In genomic region chr2:217804786-217805678, GRCh38 we compare ENCODE assay signal across 12 cellular contexts.
DNase-seq lines count a peak whose midpoint lies in the region; ATAC-seq, FAIRE-seq and TF ChIP-seq lines count a peak whose summit lies in the region.
"Had no signal": no experiment of that assay in that cellular context is flagged by ENCODE, and none has a peak within 500 bp of the region (broad histone marks: within the 10 kb centered on the region; RNA-seq: fewer than 3 reads in every experiment).

No MANE protein-coding gene starts in this region.

- H3K27ac Mint-ChIP-seq in H9 = no peak overlapping the region; a peak in 1 of 7 replicates
- H3K27ac Mint-ChIP-seq in natural killer cell treated with Interleukin-12 subunit alpha and Interleukin-12 subunit beta and Interleukin-15 and Interleukin-18, amount 100 ng/mL, for 72 hours = no peak overlapping the region

- H2BK120ac ChIP-seq in H9 (ENCODE audit: low read depth, low read length, poor library complexity, severe bottlenecking) = no peak overlapping the region

- H3K4me3 ChIP-seq in SJCRH30 (no peak overlapping the region), psoas muscle (no peak overlapping the region)

- peak; percentile 100 for FAIRE-seq in GM12891 (lab: Jason Lieb, UNC)

- no peak overlapping the region for H2AK5ac ChIP-seq in H9 (ENCODE audit: insufficient read length, low read length)

- no peak overlapping the region for H3K27ac ChIP-seq in SJCRH30
- peak overlapping the region; percentile 30 for H3K27ac ChIP-seq in psoas muscle
- no peak overlapping the region for H3K27ac ChIP-seq in H9 (ENCODE audit: insufficient read length, low read depth, low read length)
- H3K27ac ChIP-seq: parathyroid adenoma had no signal

- no peaks in the 10 kb centered on the region for H3K9me3 ChIP-seq in SJCRH30 (replicated peaks)
- no peaks in the 10 kb centered on the region for H3K9me3 ChIP-seq in psoas muscle
- H3K9me3 ChIP-seq in H9 (ENCODE audit: control insufficient read depth, low read depth, low read length) = no peaks in the 10 kb centered on the region

- H3K23me2 ChIP-seq in H9 (ENCODE audit: insufficient read length, low read depth, low read length, poor library complexity, severe bottlenecking) = no peaks in the 10 kb centered on the region

- peak; percentile 17 for ATAC-seq in Right ventricle myocardium inferior
- peak; percentile 19 to 66 (median 54) for ATAC-seq in psoas muscle
- no peak for ATAC-seq in natural killer cell treated with Interleukin-12 subunit alpha and Interleukin-12 subunit beta and Interleukin-15 and Interleukin-18, amount 100 ng/mL, for 72 hours

- H3K9me3 Mint-ChIP-seq in H9 = peaks cover 0 to 3% of the 10 kb centered on the region in 2 experiments; a peak in 2 of 5 replicates
- peaks cover 3% of the 10 kb centered on the region for H3K9me3 Mint-ChIP-seq in natural killer cell treated with Interleukin-12 subunit alpha and Interleukin-12 subunit beta and Interleukin-15 and Interleukin-18, amount 100 ng/mL, for 72 hours

- no peak overlapping the region for H2BK5ac ChIP-seq in H9 (ENCODE audit: insufficient read length, low read length)

- H3K27me3 ChIP-seq in SJCRH30 = no peaks in the 10 kb centered on the region
- H3K27me3 ChIP-seq in psoas muscle (ENCODE audit: insufficient read depth in 3 of 3, low read length in 2 of 3) = no peaks in the 10 kb centered on the region
- H3K27me3 ChIP-seq in H9 (ENCODE audit: insufficient read depth, low read length) = no peaks in the 10 kb centered on the region; the same call in 1 of the 2 replicates

- no peak overlapping the region for H3K23ac ChIP-seq in H9 (ENCODE audit: insufficient read length, low read depth, low read length)

- intact Hi-C loops in Right ventricle myocardium inferior (cut with DNase I) (loop anchor here (10.0 kb wide), 1 partner anchor 50 kb away; no protein-coding TSS in a partner anchor), psoas muscle (cut with DNase I) (no loop called here)

- H3K79me2 ChIP-seq in H9 (ENCODE audit: insufficient read depth, low read length) = no peaks in the 10 kb centered on the region
- H3K79me2 ChIP-seq: parathyroid adenoma had no signal

- H3K4me2 ChIP-seq in H9 (ENCODE audit: insufficient read depth, insufficient read length, low read length) = no peak overlapping the region

- no peak overlapping the region for H2BK12ac ChIP-seq in H9 (ENCODE audit: insufficient read length, low read depth, low read length)

- H3K4me1 Mint-ChIP-seq in H9 = peaks cover 0 to 7% of the 10 kb centered on the region in 2 experiments; a peak in 3 of 4 replicates
- peaks cover 5 to 7% of the 10 kb centered on the region in 2 donors for H3K4me1 Mint-ChIP-seq in natural killer cell treated with Interleukin-12 subunit alpha and Interleukin-12 subunit beta and Interleukin-15 and Interleukin-18, amount 100 ng/mL, for 72 hours (ENCODE audit: low read depth in 2 of 2)

- no peak overlapping the region for H4K91ac ChIP-seq in H9 (ENCODE audit: insufficient read length, low read depth, low read length)

- H3K18ac ChIP-seq in H9 (ENCODE audit: insufficient read length, low read depth, low read length) = no peak overlapping the region

- H4K8ac ChIP-seq in H9 (replicated peaks; ENCODE audit: insufficient read length, low read depth, low read length) = no peak overlapping the region

- no peak overlapping the region for H3T11ph ChIP-seq in H9 (ENCODE audit: low read length)

- no peak overlapping the region for H2AFZ ChIP-seq in H9 (ENCODE audit: low read length)
- H2AFZ ChIP-seq: parathyroid adenoma had no signal

- no peaks in the 10 kb centered on the region for H3K79me1 ChIP-seq in H9 (ENCODE audit: insufficient read depth, low read depth, low read length, poor library complexity, severe bottlenecking)

- H3K4me1 ChIP-seq in SJCRH30 (no peaks in the 10 kb centered on the region), psoas muscle (peaks cover 18% of the 10 kb centered on the region), H9 (ENCODE audit: insufficient read depth, low read length) (no peaks in the 10 kb centered on the region)

- no peak overlapping the region for H3K56ac ChIP-seq in H9 (ENCODE audit: insufficient read length, low read depth, low read length)

- peaks cover 3% of the 10 kb centered on the region for H3K27me3 Mint-ChIP-seq in H9 (ENCODE audit: low read depth)
- peaks cover 0 to 4% of the 10 kb centered on the region in 2 donors for H3K27me3 Mint-ChIP-seq in natural killer cell treated with Interleukin-12 subunit alpha and Interleukin-12 subunit beta and Interleukin-15 and Interleukin-18, amount 100 ng/mL, for 72 hours

- no peak overlapping the region for H3K4ac ChIP-seq in H9 (ENCODE audit: low read depth, low read length)

- H3K36me3 Mint-ChIP-seq in H9 (ENCODE audit: insufficient read depth in 1 of 3, low read depth in 3 of 3) = peaks cover 0 to 6% (median 6%) of the 10 kb centered on the region in 3 experiments; a peak in 3 of 7 replicates
- no peaks in the 10 kb centered on the region for H3K36me3 Mint-ChIP-seq in natural killer cell treated with Interleukin-12 subunit alpha and Interleukin-12 subunit beta and Interleukin-15 and Interleukin-18, amount 100 ng/mL, for 72 hours

- no peak overlapping the region for H2BK15ac ChIP-seq in H9 (ENCODE audit: low read depth, low read length)

- no peak for TF ChIP-seq POLR2A in GM12891 (IDR thresholded peaks at IDR 0.05; ENCODE audit: low read depth, low read length)

- H4K5ac ChIP-seq in H9 (ENCODE audit: insufficient read length, low read depth, low read length) = no peak overlapping the region

- TF ChIP-seq CTCF in psoas muscle (IDR thresholded peaks at IDR 0.05) = no peak
- TF ChIP-seq CTCF in H9 (conservative IDR thresholded peaks at IDR 0.05) = no peak

- H2BK20ac ChIP-seq in H9 (ENCODE audit: low read depth, low read length, poor library complexity, severe bottlenecking) = no peak overlapping the region

- DNase-seq in GM12891 (ENCODE audit: insufficient read length, low spot score) (no peak), SJCRH30 (peak; percentile 42 to 53), Right ventricle myocardium inferior (ENCODE audit: missing footprints) (no peak), psoas muscle (peak in 1 of 2 donors; percentile 56), activated gamma-delta T cell (lab: John Stamatoyannopoulos, UW) (no peak), H9 (no peak), NK-92 (lab: John Stamatoyannopoulos, UW; ENCODE audit: unreplicated experiment) (no peak)
- DNase-seq in natural killer cell treated with Interleukin-12 subunit alpha and Interleukin-12 subunit beta and Interleukin-15 and Interleukin-18, amount 100 ng/mL, for 72 hours (ENCODE audit: low spot score) = no peak
- DNase-seq: activated CD4-positive, alpha-beta T cell treated with anti-CD3 and anti-CD28 coated beads, Interleukin-2, amount 50 U/mL, for 48 hours; anterior cingulate cortex; NCI-H1436 had no signal

- 22 to 45% (median 32%) methylated on average over 9 of the region's 9 CpGs for WGBS in psoas muscle, 3 donors
- no CpG with 5 or more reads among the region's 9 CpGs for WGBS in H9 (ENCODE audit: extremely low coverage, insufficient read length, low lambda C conversion rate)

- no peak overlapping the region for H3K4me3 Mint-ChIP-seq in H9
- no peak overlapping the region for H3K4me3 Mint-ChIP-seq in natural killer cell treated with Interleukin-12 subunit alpha and Interleukin-12 subunit beta and Interleukin-15 and Interleukin-18, amount 100 ng/mL, for 72 hours

- H3K36me3 ChIP-seq in SJCRH30 (no peaks in the 10 kb centered on the region), psoas muscle (ENCODE audit: insufficient read depth in 1 of 2, low read depth in 1 of 2) (peaks cover 21 to 85% of the 10 kb centered on the region in 2 donors)

- H4K20me1 ChIP-seq in H9 (ENCODE audit: control insufficient read depth, insufficient read depth, insufficient read length) = no peaks in the 10 kb centered on the region

- H3K14ac ChIP-seq in H9 (ENCODE audit: insufficient read depth, low read length) = no peak overlapping the region

- no peak overlapping the region for H3K9ac ChIP-seq in H9 (ENCODE audit: extremely low read depth, insufficient read length, low read length)
- H3K9ac ChIP-seq: parathyroid adenoma had no signal

TF ChIP-seq in GM12891, 5 proteins besides CTCF, POLR2A, EP300 and RAD21:
- no peak for TF ChIP-seq SPI1 (IDR thresholded peaks at IDR 0.05; ENCODE audit: low read depth, low read length)
- no peak for TF ChIP-seq POLR2AphosphoS5 (IDR thresholded peaks at IDR 0.05; ENCODE audit: low read depth, low read length)
- no peak for TF ChIP-seq POU2F2 (IDR thresholded peaks at IDR 0.05; ENCODE audit: low read depth, low read length)

Comparison
In these comparisons a context has a peak if more than half of its experiments do, and no peak if none do; other contexts are left out.
1. DNase-seq: peak in SJCRH30 (2 of 2); none in GM12891 (single experiment), Right ventricle myocardium inferior (single experiment), activated gamma-delta T cell (single experiment), H9 (single experiment), NK-92 (single experiment) and natural killer cell treated with Interleukin-12 subunit alpha and Interleukin-12 subunit beta and Interleukin-15 and Interleukin-18, amount 100 ng/mL, for 72 hours (single experiment).
2. ATAC-seq: peak in Right ventricle myocardium inferior (single experiment) and psoas muscle (4 of 4); none in natural killer cell treated with Interleukin-12 subunit alpha and Interleukin-12 subunit beta and Interleukin-15 and Interleukin-18, amount 100 ng/mL, for 72 hours (0 of 2).